8 cellular contexts compared by ENCODE assay signal in genomic region chr15:99106417-99107220, GRCh38. TPM values are rescaled to one million over a fixed set of nuclear protein-coding genes. Genes with fewer than 3 reads are reported as not detected.
A peak's percentile ranks its signal among the peaks of the same experiment; 100 is the strongest.
DNase-seq lines count a peak whose midpoint lies in the region; ATAC-seq and TF ChIP-seq lines count a peak whose summit lies in the region.

No MANE protein-coding gene starts in this region.

- H3K4me1 Mint-ChIP-seq in stimulated activated naive CD8-positive, alpha-beta T cell treated with anti-CD3 and anti-CD28 coated beads, Interleukin-15, Interleukin-2, amounts not matched to agents 100 ng/mL and 50 ng/mL, for 24 hours (ENCODE audit: low read depth) = no peaks in the 10 kb centered on the region

- DNase-seq in stimulated activated naive CD8-positive, alpha-beta T cell treated with anti-CD3 and anti-CD28 coated beads, Interleukin-15, Interleukin-2, amounts not matched to agents 100 U/mL and 50 U/mL, for 24 hours = no peak
- peak; percentile 91 to 97 for DNase-seq in dermis microvascular lymphatic vessel endothelial cell (ENCODE audit: low read depth in 2 of 2)
- DNase-seq in mucosa of gallbladder (ENCODE audit: low spot score) = peak; percentile 39
- DNase-seq in NCI-H345 treated with DMSO at 0.1 percent for 48 hours (lab: John Stamatoyannopoulos, UW; ENCODE audit: unreplicated experiment) = no peak
- DNase-seq in dedifferentiated amniotic fluid mesenchymal stem cell (ENCODE audit: extremely low spot score) = no peak
- DNase-seq in NCI-H526 treated with DMSO at 0.1 percent for 48 hours (lab: John Stamatoyannopoulos, UW) = no peak
- DNase-seq in erythroblast (lab: John Stamatoyannopoulos, UW) = no peak

- peak overlapping the region; percentile 9 for H3K4me3 Mint-ChIP-seq in stimulated activated naive CD8-positive, alpha-beta T cell treated with anti-CD3 and anti-CD28 coated beads, Interleukin-15, Interleukin-2, amounts not matched to agents 100 ng/mL and 50 ng/mL, for 24 hours

- H3K36me3 Mint-ChIP-seq in stimulated activated naive CD8-positive, alpha-beta T cell treated with anti-CD3 and anti-CD28 coated beads, Interleukin-15, Interleukin-2, amounts not matched to agents 100 ng/mL and 50 ng/mL, for 24 hours (ENCODE audit: low read depth) = no peaks in the 10 kb centered on the region

- no peak overlapping the region for H3K27ac Mint-ChIP-seq in stimulated activated naive CD8-positive, alpha-beta T cell treated with anti-CD3 and anti-CD28 coated beads, Interleukin-15, Interleukin-2, amounts not matched to agents 100 ng/mL and 50 ng/mL, for 24 hours

- H3K9me3 Mint-ChIP-seq in stimulated activated naive CD8-positive, alpha-beta T cell treated with anti-CD3 and anti-CD28 coated beads, Interleukin-15, Interleukin-2, amounts not matched to agents 100 ng/mL and 50 ng/mL, for 24 hours = no peaks in the 10 kb centered on the region

- H3K27me3 Mint-ChIP-seq in stimulated activated naive CD8-positive, alpha-beta T cell treated with anti-CD3 and anti-CD28 coated beads, Interleukin-15, Interleukin-2, amounts not matched to agents 100 ng/mL and 50 ng/mL, for 24 hours = peaks cover 42% of the 10 kb centered on the region

- no peak for ATAC-seq in stimulated activated naive CD8-positive, alpha-beta T cell treated with anti-CD3 and anti-CD28 coated beads, Interleukin-15, Interleukin-2, amounts not matched to agents 100 U/mL and 50 U/mL, for 24 hours

- TF ChIP-seq POLR2A in erythroblast (IDR thresholded peaks at IDR 0.05; ENCODE audit: low read length) = no peak

RNA-seq across cellular contexts. Expression of gene SYNM, which starts 1.7 kb away (rescaled TPM):
- total RNA-seq in dermis microvascular lymphatic vessel endothelial cell = 54.2 and 105 TPM in 2 replicates
- 167 TPM for total RNA-seq in mucosa of gallbladder

Comparison
In these comparisons a context has a peak if more than half of its experiments do, and no peak if none do; other contexts are left out.
1. DNase-seq: peak in dermis microvascular lymphatic vessel endothelial cell (2 of 2) and mucosa of gallbladder (single experiment); none in stimulated activated naive CD8-positive, alpha-beta T cell treated with anti-CD3 and anti-CD28 coated beads, Interleukin-15, Interleukin-2, amounts not matched to agents 100 U/mL and 50 U/mL, for 24 hours (single experiment), NCI-H345 treated with DMSO at 0.1 percent for 48 hours (single experiment), dedifferentiated amniotic fluid mesenchymal stem cell (single experiment), NCI-H526 treated with DMSO at 0.1 percent for 48 hours (single experiment) and erythroblast (0 of 2).